In genomic region chr13:79483302-79483701, GRCh38 we compare ENCODE assay signal across 10 cellular contexts. TPM values are rescaled to one million over a fixed set of nuclear protein-coding genes. Genes with fewer than 3 reads are reported as not detected.
DNase-seq lines count a peak whose midpoint lies in the region; ATAC-seq and TF ChIP-seq lines count a peak whose summit lies in the region.
"Had no signal": no experiment of that assay in that cellular context is flagged by ENCODE, and none has a peak within 500 bp of the region (broad histone marks: within the 10 kb centered on the region; RNA-seq: fewer than 3 reads in every experiment).

No MANE protein-coding gene starts in this region.

- H3K4me3 Mint-ChIP-seq in activated naive CD4-positive, alpha-beta T cell treated with anti-CD3 and anti-CD28 coated beads, Interleukin-2, amount 50 U/mL, for 24 hours: peak overlapping the region; percentile 90
- H3K4me3 Mint-ChIP-seq in activated T-helper 17 cell treated with anti-CD3 and anti-CD28 coated beads, Interleukin-2, amount 50 U/mL, for 72 hours: peak overlapping the region; percentile 83

- H3K36me3 Mint-ChIP-seq in activated naive CD4-positive, alpha-beta T cell treated with anti-CD3 and anti-CD28 coated beads, Interleukin-2, amount 50 U/mL, for 24 hours: peaks cover 21% of the 10 kb centered on the region
- H3K36me3 Mint-ChIP-seq in activated T-helper 17 cell treated with anti-CD3 and anti-CD28 coated beads, Interleukin-2, amount 50 U/mL, for 72 hours (ENCODE audit: low read depth): peaks cover 73% of the 10 kb centered on the region

- DNase-seq in activated naive CD4-positive, alpha-beta T cell (lab: John Stamatoyannopoulos, UW): no peak
- peak; percentile 74 for DNase-seq in glomerular visceral epithelial cell (ENCODE audit: extremely low spot score)
- no peak for DNase-seq in transverse colon
- no peak for DNase-seq in COLO668 (lab: John Stamatoyannopoulos, UW; ENCODE audit: unreplicated experiment)
- DNase-seq in SJCRH30: no peak
- no peak for DNase-seq in gastrocnemius medialis
- DNase-seq: activated CD8-positive, alpha-beta memory T cell treated with anti-CD3 and anti-CD28 coated beads, Interleukin-2, amount 50 U/mL, for 48 hours; NCI-H1694 had no signal

- intact Hi-C loops in transverse colon (cut with DNase I; ENCODE audit: low total_unique reads): no loop called here
- intact Hi-C loops in gastrocnemius medialis (cut with DNase I; ENCODE audit: low total_unique reads): loop anchor here (5.0 kb wide), 4 partner anchors 59 to 859 kb away; partner anchors contain the start of genes RBM26 and SPRY2

- H3K4me3 ChIP-seq in transverse colon: peak overlapping the region in 2 of 4 donors; percentile 80 to 83
- H3K4me3 ChIP-seq in SJCRH30: no peak overlapping the region
- no peak overlapping the region for H3K4me3 ChIP-seq in gastrocnemius medialis

- no peaks in the 10 kb centered on the region for H3K9me3 Mint-ChIP-seq in activated naive CD4-positive, alpha-beta T cell treated with anti-CD3 and anti-CD28 coated beads, Interleukin-2, amount 50 U/mL, for 24 hours
- no peaks in the 10 kb centered on the region for H3K9me3 Mint-ChIP-seq in activated T-helper 17 cell treated with anti-CD3 and anti-CD28 coated beads, Interleukin-2, amount 50 U/mL, for 72 hours

- no peaks in the 10 kb centered on the region for H3K27me3 ChIP-seq in transverse colon
- H3K27me3 ChIP-seq in SJCRH30: no peaks in the 10 kb centered on the region
- H3K27me3 ChIP-seq in gastrocnemius medialis: no peaks in the 10 kb centered on the region

- ATAC-seq in activated T-helper 17 cell treated with anti-CD3 and anti-CD28 coated beads, Interleukin-2, amount 50 U/mL, for 72 hours (replicated peaks): no peak
- no peak for ATAC-seq in gastrocnemius medialis

- peaks cover 72% of the 10 kb centered on the region for H3K4me1 Mint-ChIP-seq in activated naive CD4-positive, alpha-beta T cell treated with anti-CD3 and anti-CD28 coated beads, Interleukin-2, amount 50 U/mL, for 24 hours
- peaks cover 47% of the 10 kb centered on the region for H3K4me1 Mint-ChIP-seq in activated T-helper 17 cell treated with anti-CD3 and anti-CD28 coated beads, Interleukin-2, amount 50 U/mL, for 72 hours

- TF ChIP-seq CTCF in transverse colon (IDR thresholded peaks at IDR 0.05): no peak
- TF ChIP-seq CTCF in gastrocnemius medialis (IDR thresholded peaks at IDR 0.05 in 4 of 5, conservative IDR thresholded peaks at IDR 0.05 in 1 of 5): no peak

- WGBS in transverse colon (ENCODE audit: low coverage in 1 of 2), 2 donors: 59 to 89% methylated on average over 1 of the region's 1 CpG

- peak overlapping the region; percentile 92 for H3K27ac Mint-ChIP-seq in activated naive CD4-positive, alpha-beta T cell treated with anti-CD3 and anti-CD28 coated beads, Interleukin-2, amount 50 U/mL, for 24 hours
- H3K27ac Mint-ChIP-seq in activated T-helper 17 cell treated with anti-CD3 and anti-CD28 coated beads, Interleukin-2, amount 50 U/mL, for 72 hours: peak overlapping the region; percentile 97

- H3K27ac ChIP-seq in transverse colon (peak overlapping the region; percentile 69 to 89 (median 88)), SJCRH30 (no peak overlapping the region), gastrocnemius medialis (peak overlapping the region in 2 of 4 donors; percentile 79 to 88)

- H3K4me1 ChIP-seq in transverse colon (peaks cover 15 to 54% (median 32%) of the 10 kb centered on the region in 4 donors), SJCRH30 (peaks cover 9% of the 10 kb centered on the region), gastrocnemius medialis (peaks cover 44 to 55% of the 10 kb centered on the region in 2 donors)

- H3K27me3 Mint-ChIP-seq in activated naive CD4-positive, alpha-beta T cell treated with anti-CD3 and anti-CD28 coated beads, Interleukin-2, amount 50 U/mL, for 24 hours: no peaks in the 10 kb centered on the region
- no peaks in the 10 kb centered on the region for H3K27me3 Mint-ChIP-seq in activated T-helper 17 cell treated with anti-CD3 and anti-CD28 coated beads, Interleukin-2, amount 50 U/mL, for 72 hours

- TF ChIP-seq POLR2A in transverse colon (IDR thresholded peaks at IDR 0.05) (no peak), gastrocnemius medialis (IDR thresholded peaks at IDR 0.05) (no peak)

- TF ChIP-seq EP300 in transverse colon (IDR thresholded peaks at IDR 0.05; ENCODE audit: low read depth): no peak

- H3K36me3 ChIP-seq in transverse colon (no peaks in the 10 kb centered on the region), SJCRH30 (peaks cover 2% of the 10 kb centered on the region; the same call in 1 of the 2 replicates), gastrocnemius medialis (no peaks in the 10 kb centered on the region)

- H3K9me3 ChIP-seq in transverse colon: no peaks in the 10 kb centered on the region
- no peaks in the 10 kb centered on the region for H3K9me3 ChIP-seq in SJCRH30 (replicated peaks)
- no peaks in the 10 kb centered on the region for H3K9me3 ChIP-seq in gastrocnemius medialis

- in situ Hi-C loops in transverse colon (cut with MboI; ENCODE audit: low pct_ligation_motif_present in 1 of 4, low pct_unique_long_range_greater_than_20kb in 1 of 4, low sequenced_read_pairs in 3 of 4): no loop called here
- in situ Hi-C loops in gastrocnemius medialis (cut with MboI; ENCODE audit: low sequenced_read_pairs in 4 of 4): no loop called here

RNA-seq across cellular contexts. Expression of gene NDFIP2, which starts 2.3 kb away (rescaled TPM):
- total RNA-seq in activated T-helper 17 cell treated with anti-CD3 and anti-CD28 coated beads, Interleukin-2, amount 50 U/mL, for 72 hours: 100 to 1,000 TPM in 1 of 2 donors, 10 to 100 TPM in 1; 80.6 to 129 TPM
- total RNA-seq in transverse colon (100 to 1,000 TPM in 1 of 4 donors, 10 to 100 TPM in 3; 56.9 to 116 (median 83.6) TPM), gastrocnemius medialis (10 to 100 TPM; 21.8 to 47.8 (median 31.9) TPM)
- total RNA-seq in SJCRH30 (2014; rRNA removed; shearing (Covaris generic)): 51.3 and 55.7 TPM in 2 replicates
